Comparison of ENCODE assay signal across 8 cellular contexts in the genomic region with DNA sequence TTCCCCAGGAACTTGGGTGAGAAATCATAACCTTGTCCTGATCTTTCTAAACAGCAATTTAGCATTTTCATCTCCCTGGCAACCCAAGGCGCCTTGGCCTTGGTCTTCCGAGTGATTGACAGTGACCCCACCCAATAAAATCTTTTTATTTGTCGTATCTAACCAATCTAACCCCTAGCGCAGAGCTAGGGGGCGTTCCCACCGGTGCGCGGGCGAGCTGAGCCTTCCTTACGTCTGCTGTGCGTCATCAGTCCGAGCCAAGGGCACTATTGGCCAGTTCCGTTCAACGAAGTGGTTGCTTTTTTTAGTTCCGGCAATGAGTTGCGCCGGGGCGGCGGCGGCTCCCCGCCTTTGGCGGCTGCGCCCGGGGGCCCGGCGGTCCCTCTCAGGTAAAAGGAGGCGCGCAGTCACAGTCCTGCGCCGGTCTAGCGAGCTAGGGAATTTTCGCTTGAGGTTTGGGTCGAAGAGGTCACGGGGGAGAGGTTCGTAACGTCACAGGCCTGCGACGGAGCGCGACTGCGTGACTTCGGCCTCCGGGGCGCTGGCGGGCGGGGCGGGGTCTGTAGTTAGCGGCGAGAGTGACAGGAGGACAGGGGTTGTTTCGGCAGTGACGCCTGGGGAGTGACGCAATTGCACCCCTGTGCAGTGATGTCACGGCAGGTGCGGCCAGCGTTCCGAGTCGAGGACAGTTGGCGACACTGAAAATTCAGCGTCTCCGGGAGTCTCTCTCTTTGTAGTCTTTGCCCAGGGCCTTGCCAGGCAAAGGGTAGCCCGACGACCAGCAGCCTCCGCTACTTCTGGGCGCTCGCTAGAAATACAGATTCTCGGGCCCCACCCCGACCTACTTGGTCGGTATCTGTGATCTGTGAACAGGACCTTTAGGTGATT. TPM values are rescaled to one million over a fixed set of nuclear protein-coding genes. Genes with fewer than 3 reads are reported as not detected.
DNase-seq lines count a peak whose midpoint lies in the region; ATAC-seq and TF ChIP-seq lines count a peak whose summit lies in the region.

Gene COQ7 (plus strand): TSS at position 266 of the 888 bp plus-strand sequence. CDS start 51 bp downstream, at position 317.

- H3K36me3 ChIP-seq in A673 (ENCODE audit: insufficient read depth, low read length, poor library complexity, severe bottlenecking): no peaks in the 10 kb centered on the region
- no peaks in the 10 kb centered on the region for H3K36me3 ChIP-seq in breast epithelium
- peaks cover 2% of the 10 kb centered on the region for H3K36me3 ChIP-seq in iPS-18a (ENCODE audit: control insufficient read depth, low read depth, low read length)
- no peaks in the 10 kb centered on the region for H3K36me3 ChIP-seq in skeletal muscle satellite cell (ENCODE audit: insufficient read depth, low read length)

- H3K4me3 ChIP-seq in A673 (ENCODE audit: low read depth, low read length, poor library complexity, severe bottlenecking) (peak within 1 kb of the TSS; percentile 87), breast epithelium (peak within 1 kb of the TSS; percentile 80 to 93 (median 81)), iPS-18a (ENCODE audit: low read length) (peak within 1 kb of the TSS; percentile 77), skeletal muscle satellite cell (ENCODE audit: low read length) (peak within 1 kb of the TSS; percentile 83)

- H3K9me3 ChIP-seq in A673 (ENCODE audit: low read depth, low read length, poor library complexity, severe bottlenecking) (no peaks in the 10 kb centered on the region), breast epithelium (no peaks in the 10 kb centered on the region), iPS-18a (ENCODE audit: control insufficient read depth, low read depth, low read length) (no peaks in the 10 kb centered on the region), skeletal muscle satellite cell (replicated peaks; ENCODE audit: low read length) (no peaks in the 10 kb centered on the region)

- H3K27ac ChIP-seq in A673 (ENCODE audit: low read depth, low read length, poor library complexity, severe bottlenecking) (peak within 1 kb of the TSS; percentile 98), VCaP (peak within 1 kb of the TSS; percentile 93), breast epithelium (peak within 1 kb of the TSS; percentile 100), iPS-18a (ENCODE audit: low read length) (peak within 1 kb of the TSS; percentile 92)

- BruUV-seq in A673 (replicated peaks; lab: Mats Ljungman, UMichigan): TSS peak; percentile 80

- H3K4me1 ChIP-seq in A673 (ENCODE audit: insufficient read depth, low read length, poor library complexity, severe bottlenecking) (peaks cover 9% of the 10 kb centered on the region), breast epithelium (no peaks in the 10 kb centered on the region), iPS-18a (ENCODE audit: control insufficient read depth, low read depth, low read length) (no peaks in the 10 kb centered on the region), skeletal muscle satellite cell (ENCODE audit: control insufficient read depth, insufficient read depth, low read length) (peaks cover 8% of the 10 kb centered on the region)

- H3K27me3 ChIP-seq in A673 (replicated peaks; ENCODE audit: insufficient read depth, low read depth, low read length, poor library complexity) (no peaks in the 10 kb centered on the region), breast epithelium (no peaks in the 10 kb centered on the region), iPS-18a (ENCODE audit: control insufficient read depth, insufficient read depth, low read length) (no peaks in the 10 kb centered on the region), skeletal muscle satellite cell (ENCODE audit: control insufficient read depth, insufficient read depth, low read length) (no peaks in the 10 kb centered on the region)

- TF ChIP-seq POLR2A in breast epithelium (IDR thresholded peaks at IDR 0.05): peak; percentile 63

- POLR2A ChIA-PET in A673 (lab: Charles Lee; ENCODE audit: low non-redundant PET): no interaction called here

- no peak for TF ChIP-seq CTCF in A673 (conservative IDR thresholded peaks at IDR 0.05; ENCODE audit: low read depth, low read length)
- no peak for TF ChIP-seq CTCF in VCaP (conservative IDR thresholded peaks at IDR 0.05)
- peak in 1 of 3 donors; percentile 6 for TF ChIP-seq CTCF in breast epithelium (IDR thresholded peaks at IDR 0.05)

- DNase-seq in A673 (ENCODE audit: low spot score) (peak; percentile 100), NCI-H2196 treated with DMSO at 0.1 percent for 48 hours (lab: John Stamatoyannopoulos, UW; ENCODE audit: unreplicated experiment) (peak; percentile 98), breast epithelium (ENCODE audit: low spot score in 2 of 2) (peak; percentile 95 to 98)

- H3K4me2 ChIP-seq in skeletal muscle satellite cell (ENCODE audit: low read length): peak within 1 kb of the TSS; percentile 83

- ATAC-seq in GM18870 (IDR thresholded peaks at IDR 0.05; ENCODE audit: unreplicated experiment) (peak; percentile 93), HG03135 (IDR thresholded peaks at IDR 0.05; ENCODE audit: unreplicated experiment) (peak; percentile 85)

- intact Hi-C loops in A673 (cut with micrococcal nuclease; ENCODE audit: unreplicated experiment) (no loop called here), breast epithelium (cut with DNase I; ENCODE audit: low total_unique reads) (no loop called here)

- CTCF ChIA-PET in A673 (lab: Charles Lee): interaction anchor here (0.5 to 1.0 kb wide), 3 partner anchors 9 to 516 kb away, joined by 3 to 5 read pairs (median 4); no protein-coding TSS in a partner anchor

- peak within 1 kb of the TSS; percentile 95 for H3K9ac ChIP-seq in iPS-18a (ENCODE audit: low read length)
- peak within 1 kb of the TSS; percentile 98 for H3K9ac ChIP-seq in skeletal muscle satellite cell (ENCODE audit: low read depth, low read length)

RNA-seq across cellular contexts. Expression of gene COQ7, which starts in this region (rescaled TPM):
- total RNA-seq in A673 (2021) (22.7 and 24.3 TPM in 2 replicates), breast epithelium (10 to 100 TPM; 13.8 to 20.2 (median 16.4) TPM)
- 9.4 and 10.5 TPM in 2 replicates for total RNA-seq in skeletal muscle satellite cell (2012; rRNA removed)

Comparison
In these comparisons a context has a peak if more than half of its experiments do, and no peak if none do; other contexts are left out.
1. Peak in every context shown above with its lines: DNase-seq, ATAC-seq, H3K4me3 ChIP-seq and H3K27ac ChIP-seq.